Comparison of ENCODE assay signal across 7 cellular contexts in the genomic region with DNA sequence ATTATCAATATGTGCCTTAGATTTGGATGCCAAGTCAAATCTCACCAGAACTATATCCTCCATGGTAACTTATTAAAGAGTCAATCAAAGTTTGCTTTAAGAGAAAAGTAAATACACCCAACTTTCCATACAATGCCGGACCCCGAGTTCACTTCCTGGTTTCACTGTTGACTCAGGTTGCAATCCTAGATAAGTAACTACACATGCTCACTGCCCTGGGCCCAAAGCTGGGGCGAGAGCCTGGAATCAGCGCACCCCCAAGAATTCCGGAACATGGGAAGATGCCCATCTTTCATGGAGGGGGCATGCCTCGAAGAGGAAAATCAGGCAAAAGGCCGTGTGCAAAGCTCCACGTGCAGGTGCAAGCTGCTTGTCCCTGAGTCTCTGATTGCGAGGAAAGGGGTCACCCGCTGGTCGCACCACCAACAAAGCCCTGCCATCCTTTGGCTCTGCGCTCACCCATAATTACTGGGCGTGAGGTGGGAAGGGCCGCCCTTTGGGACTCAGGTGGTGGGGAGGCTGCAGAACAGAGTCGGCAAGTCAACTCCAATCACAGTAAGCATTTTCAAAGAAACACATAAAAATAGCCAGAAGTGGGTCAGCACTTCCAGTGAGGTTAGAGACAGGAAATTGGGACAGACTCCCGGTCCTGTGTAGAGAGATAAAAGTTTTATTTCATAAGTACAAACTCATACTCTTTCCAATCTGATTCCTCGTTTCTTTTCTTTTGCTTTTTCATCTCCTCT.
DNase-seq lines count a peak whose midpoint lies in the region; ATAC-seq and TF ChIP-seq lines count a peak whose summit lies in the region.

No MANE protein-coding gene starts in this region.

- H3K9ac ChIP-seq in SU-DHL-6 (ENCODE audit: low read length) (no peak overlapping the region), smooth muscle cell (ENCODE audit: low read depth) (peak overlapping the region; percentile 76)

- peak overlapping the region; percentile 96 for H3K27ac Mint-ChIP-seq in HFFc6

- H3K4me3 Mint-ChIP-seq in HFFc6 = no peak overlapping the region; the same call in 1 of the 2 replicates

- in situ Hi-C loops in GM13976 (cut with MboI; ENCODE audit: low sequenced_read_pairs, unreplicated experiment) = loop anchor here (25.0 kb wide), 1 partner anchor 349 kb away; the partner anchor contains the start of gene IRF2BP2

- peaks cover 81% of the 10 kb centered on the region for H3K4me1 Mint-ChIP-seq in HFFc6 (ENCODE audit: low read depth)

- TF ChIP-seq CTCF in HFFc6 (IDR thresholded peaks at IDR 0.05) (no peak), SU-DHL-6 (IDR thresholded peaks at IDR 0.05; ENCODE audit: insufficient read depth, low read length, poor library complexity, severe bottlenecking) (no peak), gastroesophageal sphincter (IDR thresholded peaks at IDR 0.05) (no peak), smooth muscle cell (IDR thresholded peaks at IDR 0.05; ENCODE audit: borderline replicate concordance, insufficient read depth, poor library complexity, severe bottlenecking) (no peak), GM13976 (IDR thresholded peaks at IDR 0.05; ENCODE audit: borderline replicate concordance, control extremely low read depth, extremely low read depth, insufficient read depth, missing control alignments) (no peak)

- H3K4me1 ChIP-seq in gastroesophageal sphincter (peaks cover 2 to 78% (median 36%) of the 10 kb centered on the region in 3 donors), smooth muscle cell (ENCODE audit: low read depth) (peaks cover 49% of the 10 kb centered on the region)

- H3K9me2 ChIP-seq in SU-DHL-6 (replicated peaks; ENCODE audit: insufficient read depth, low read length) = no peaks in the 10 kb centered on the region

- H3K27me3 Mint-ChIP-seq in HFFc6 (ENCODE audit: insufficient read depth) = no peaks in the 10 kb centered on the region; the same call in none of the 2 replicates

- peaks cover 34% of the 10 kb centered on the region for H3F3A ChIP-seq in SU-DHL-6 (ENCODE audit: insufficient read depth)
- peaks cover 38% of the 10 kb centered on the region for H3F3A ChIP-seq in smooth muscle cell (ENCODE audit: low read depth)

- no peak for TF ChIP-seq EP300 in gastroesophageal sphincter (IDR thresholded peaks at IDR 0.05)

- DNase-seq in HFFc6 (no peak), smooth muscle cell (lab: John Stamatoyannopoulos, UW; ENCODE audit: unreplicated experiment) (no peak), islet precursor cell (no peak), GM13976 (ENCODE audit: low spot score) (no peak)

- H3K79me2 ChIP-seq in SU-DHL-6 (ENCODE audit: insufficient read depth, low read length) (no peaks in the 10 kb centered on the region), smooth muscle cell (ENCODE audit: low read depth) (no peaks in the 10 kb centered on the region)

- H3K4me2 ChIP-seq in SU-DHL-6 (ENCODE audit: low read depth, low read length, poor library complexity, severe bottlenecking) = peak overlapping the region; percentile 77
- peak overlapping the region; percentile 83 for H3K4me2 ChIP-seq in smooth muscle cell

- peak overlapping the region; percentile 39 for H2AFZ ChIP-seq in SU-DHL-6 (ENCODE audit: low read depth, low read length, severe bottlenecking)
- no peak overlapping the region for H2AFZ ChIP-seq in smooth muscle cell (ENCODE audit: low read depth)

- H4K20me1 ChIP-seq in SU-DHL-6 (ENCODE audit: low read depth, low read length) = no peaks in the 10 kb centered on the region
- no peaks in the 10 kb centered on the region for H4K20me1 ChIP-seq in smooth muscle cell (ENCODE audit: low read depth)

- H3K36me3 ChIP-seq in SU-DHL-6 (ENCODE audit: low read length) (no peaks in the 10 kb centered on the region), gastroesophageal sphincter (no peaks in the 10 kb centered on the region), smooth muscle cell (ENCODE audit: low read depth) (no peaks in the 10 kb centered on the region)

- ATAC-seq in gastroesophageal sphincter = no peak
- ATAC-seq in GM21529 (IDR thresholded peaks at IDR 0.05; ENCODE audit: unreplicated experiment) = no peak

- H3K27ac ChIP-seq in SU-DHL-6 (ENCODE audit: low read depth, low read length) (peak overlapping the region; percentile 97), gastroesophageal sphincter (peak overlapping the region; percentile 16 to 87 (median 80)), smooth muscle cell (ENCODE audit: low read depth) (peak overlapping the region; percentile 100)

- H3K9me3 ChIP-seq in SU-DHL-6 (ENCODE audit: insufficient read depth, low read length) = no peaks in the 10 kb centered on the region
- H3K9me3 ChIP-seq in gastroesophageal sphincter = no peaks in the 10 kb centered on the region
- no peaks in the 10 kb centered on the region for H3K9me3 ChIP-seq in smooth muscle cell (replicated peaks; ENCODE audit: low read depth)

- no peak for TF ChIP-seq POLR2A in gastroesophageal sphincter (IDR thresholded peaks at IDR 0.05)

- 17 to 34% methylated on average over 3 to 5 of the region's 17 CpGs for WGBS in gastroesophageal sphincter (ENCODE audit: low coverage in 1 of 2), 2 donors
- 68% methylated on average over 17 of the region's 17 CpGs for WGBS in smooth muscle cell (ENCODE audit: low lambda C conversion rate)

- no peaks in the 10 kb centered on the region for H3K9me3 Mint-ChIP-seq in HFFc6

- H3K4me3 ChIP-seq in SU-DHL-6 (ENCODE audit: insufficient read depth, low read length, poor library complexity, severe bottlenecking) = no peak overlapping the region
- H3K4me3 ChIP-seq in gastroesophageal sphincter = no peak overlapping the region
- H3K4me3 ChIP-seq in smooth muscle cell = no peak overlapping the region

- H3K36me3 Mint-ChIP-seq in HFFc6 (ENCODE audit: low read depth) = no peaks in the 10 kb centered on the region

- H3K27me3 ChIP-seq in SU-DHL-6 (ENCODE audit: low read length) (no peaks in the 10 kb centered on the region), gastroesophageal sphincter (no peaks in the 10 kb centered on the region), smooth muscle cell (ENCODE audit: low read depth) (no peaks in the 10 kb centered on the region)
